ENCODE assay signal across 15 cellular contexts in genomic region chr13:64052526-64052925, GRCh38.
"Had no signal": no experiment of that assay in that cellular context is flagged by ENCODE, and none has a peak within 500 bp of the region (broad histone marks: within the 10 kb centered on the region; RNA-seq: fewer than 3 reads in every experiment).

No MANE protein-coding gene starts in this region.

- H3K27ac ChIP-seq: adrenal gland, colonic mucosa, lower lobe of right lung, thyroid gland had no signal

- H3K4me1 ChIP-seq: adrenal gland, colonic mucosa, lower lobe of right lung, thyroid gland had no signal

- H3K27ac Mint-ChIP-seq: immature natural killer cell; naive thymus-derived CD4-positive, alpha-beta T cell; stimulated activated effector memory CD8-positive, alpha-beta T cell treated with anti-CD3 and anti-CD28 coated beads, Interleukin-12 subunit alpha, Interleukin-12 subunit beta, amount 100 ng/mL, for 72 hours had no signal

- ATAC-seq: lower lobe of right lung; naive thymus-derived CD4-positive, alpha-beta T cell; right cardiac atrium; stimulated activated effector memory CD8-positive, alpha-beta T cell treated with anti-CD3 and anti-CD28 coated beads, Interleukin-12 subunit alpha, Interleukin-12 subunit beta, amount 100 ng/mL, for 72 hours had no signal

- H3K27me3 ChIP-seq: adrenal gland, colonic mucosa, thyroid gland had no signal

- H3K4me1 Mint-ChIP-seq: immature natural killer cell; naive thymus-derived CD4-positive, alpha-beta T cell; stimulated activated effector memory CD8-positive, alpha-beta T cell treated with anti-CD3 and anti-CD28 coated beads, Interleukin-12 subunit alpha, Interleukin-12 subunit beta, amount 100 ng/mL, for 72 hours had no signal

- DNase-seq: activated CD4-positive, alpha-beta T cell treated with anti-CD3 and anti-CD28 coated beads, Interleukin-2, amount 50 U/mL, for 4 hours; activated CD4-positive, CD25-positive, alpha-beta regulatory T cell treated with anti-CD3 and anti-CD28 coated beads, Interleukin-2, amount 50 U/mL, for 72 hours; activated naive CD4-positive, alpha-beta T cell treated with anti-CD3 and anti-CD28 coated beads, Interleukin-2, amount 50 U/mL, for 16 hours; activated T-cell treated with anti-CD3 and anti-CD28 coated beads, Interleukin-2, amount 50 U/mL, for 1 hour; adrenal gland; caudate nucleus; colonic mucosa; hippocampal formation; immature natural killer cell; lower lobe of right lung; naive thymus-derived CD4-positive, alpha-beta T cell; right cardiac atrium; thyroid gland had no signal

- H3K36me3 Mint-ChIP-seq: immature natural killer cell; naive thymus-derived CD4-positive, alpha-beta T cell; stimulated activated effector memory CD8-positive, alpha-beta T cell treated with anti-CD3 and anti-CD28 coated beads, Interleukin-12 subunit alpha, Interleukin-12 subunit beta, amount 100 ng/mL, for 72 hours had no signal

- H3K4me3 Mint-ChIP-seq: immature natural killer cell; naive thymus-derived CD4-positive, alpha-beta T cell; stimulated activated effector memory CD8-positive, alpha-beta T cell treated with anti-CD3 and anti-CD28 coated beads, Interleukin-12 subunit alpha, Interleukin-12 subunit beta, amount 100 ng/mL, for 72 hours had no signal

- H3K9me3 ChIP-seq: adrenal gland, colonic mucosa, lower lobe of right lung, thyroid gland had no signal

- H3K27me3 Mint-ChIP-seq: naive thymus-derived CD4-positive, alpha-beta T cell had no signal

- H3K4me2 ChIP-seq: smooth muscle cell had no signal

- H3K4me3 ChIP-seq: adrenal gland, colonic mucosa, lower lobe of right lung, smooth muscle cell, thyroid gland had no signal

- H3K36me3 ChIP-seq: adrenal gland, colonic mucosa, lower lobe of right lung, thyroid gland had no signal

- H3K9me3 Mint-ChIP-seq: stimulated activated effector memory CD8-positive, alpha-beta T cell treated with anti-CD3 and anti-CD28 coated beads, Interleukin-12 subunit alpha, Interleukin-12 subunit beta, amount 100 ng/mL, for 72 hours had no signal
